In the genomic region with DNA sequence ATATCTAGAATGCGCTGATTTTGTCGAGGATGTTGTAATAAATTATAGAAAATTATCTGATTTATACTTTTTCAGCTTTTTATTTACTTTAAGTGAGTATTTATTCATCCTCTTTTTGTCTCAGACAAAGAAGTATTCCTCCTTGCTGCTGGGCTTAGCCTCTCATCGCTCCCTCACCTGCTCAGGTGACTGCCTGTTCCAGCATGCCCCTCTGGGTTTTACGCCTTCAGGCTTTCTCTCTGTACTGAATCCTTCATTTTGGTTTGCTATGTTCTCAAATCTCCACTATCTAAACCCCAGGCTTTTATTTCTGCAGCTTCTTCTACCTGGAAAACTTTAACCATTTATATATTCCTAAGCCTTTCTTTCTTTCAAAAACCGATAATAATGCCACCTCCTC, we compare ENCODE assay signal across 28 cellular contexts.
"Had no signal": no experiment of that assay in that cellular context is flagged by ENCODE, and none has a peak within 500 bp of the region (broad histone marks: within the 10 kb centered on the region; RNA-seq: fewer than 3 reads in every experiment).

No MANE protein-coding gene starts in this region.

- H3K27ac Mint-ChIP-seq: activated naive CD8-positive, alpha-beta T cell; mesothelial cell of epicardium; naive B cell; nephron progenitor cell; progenitor cell of endocrine pancreas had no signal

- H3K9me3 Mint-ChIP-seq: nephron progenitor cell had no signal

- DNase-seq: activated CD4-positive, alpha-beta T cell treated with anti-CD3 and anti-CD28 coated beads for 4 hours; activated CD4-positive, alpha-beta T cell treated with anti-CD3 and anti-CD28 coated beads, Interleukin-2, amount 50 U/mL, for 48 hours; activated CD8-positive, alpha-beta memory T cell treated with anti-CD3 and anti-CD28 coated beads for 24 hours; activated effector memory CD4-positive, alpha-beta T cell treated with Interleukin-2 at 50 U/mL for 16 hours; activated naive CD4-positive, alpha-beta T cell treated with Interleukin-2 at 50 U/mL for 16 hours; cerebellar nuclear complex; dorsolateral prefrontal cortex; effector memory CD4-positive, alpha-beta T cell; erythroblast; heart left ventricle; hypothalamus; naive B cell; nephron progenitor cell; stimulated activated CD4-positive, alpha-beta T cell treated with anti-CD3 and anti-CD28 coated beads, Interleukin-12 subunit alpha, Interleukin-12 subunit beta, amount 100 ng/mL, for 4 hours; stimulated activated CD4-positive, alpha-beta T cell treated with anti-CD3 and anti-CD28 coated beads, Interleukin-4, amount 100 ng/mL, for 1 hour; stimulated activated naive CD8-positive, alpha-beta T cell treated with anti-CD3 and anti-CD28 coated beads, Interleukin-15, Interleukin-2, amounts not matched to agents 100 U/mL and 50 U/mL, for 24 hours; T-helper 9 cell; trophoblast cell had no signal

- H3K36me3 Mint-ChIP-seq: activated naive CD8-positive, alpha-beta T cell; naive B cell had no signal

- H3K4me1 Mint-ChIP-seq: naive B cell, nephron progenitor cell had no signal

- H3K27me3 ChIP-seq: cardiac muscle cell, dorsolateral prefrontal cortex, heart left ventricle, neutrophil had no signal

- H3K4me3 ChIP-seq: cardiac muscle cell, coronary artery, dorsolateral prefrontal cortex, heart left ventricle, skin epidermis, thoracic aorta had no signal

- ATAC-seq: heart left ventricle; sciatic nerve; stimulated activated naive CD8-positive, alpha-beta T cell treated with anti-CD3 and anti-CD28 coated beads, Interleukin-15, Interleukin-2, amounts not matched to agents 100 U/mL and 50 U/mL, for 24 hours had no signal

- H3K4me1 ChIP-seq: heart left ventricle had no signal

- H3K27me3 Mint-ChIP-seq: activated naive CD8-positive, alpha-beta T cell; naive B cell; progenitor cell of endocrine pancreas had no signal

- H3K4me3 Mint-ChIP-seq: activated naive CD8-positive, alpha-beta T cell; mesothelial cell of epicardium; naive B cell; nephron progenitor cell had no signal

- H3K27ac ChIP-seq: cardiac muscle cell, coronary artery, dorsolateral prefrontal cortex, heart left ventricle, neutrophil, skin epidermis, thoracic aorta, VCaP had no signal

- H3K36me3 ChIP-seq: cardiac muscle cell, heart left ventricle, neutrophil, thoracic aorta had no signal
